Comparison of ENCODE assay signal across 9 cellular contexts in genomic region chr10:96719850-96720421, GRCh38. TPM values are rescaled to one million over a fixed set of nuclear protein-coding genes. Genes with fewer than 3 reads are reported as not detected.
DNase-seq lines count a peak whose midpoint lies in the region; ATAC-seq and TF ChIP-seq lines count a peak whose summit lies in the region.
"Had no signal": no experiment of that assay in that cellular context is flagged by ENCODE, and none has a peak within 500 bp of the region (broad histone marks: within the 10 kb centered on the region; RNA-seq: fewer than 3 reads in every experiment).

No MANE protein-coding gene starts in this region.

- H3K4me1 Mint-ChIP-seq in T-cell: peaks cover 17 to 44% (median 26%) of the 10 kb centered on the region in 3 donors

- H3K27ac Mint-ChIP-seq in T-cell: peak overlapping the region; percentile 40 to 79

- peak overlapping the region; percentile 33 to 44 for H3K4me3 ChIP-seq in body of pancreas

- H3K36me3 Mint-ChIP-seq in T-cell: no peaks in the 10 kb centered on the region

- H3K9me3 ChIP-seq in body of pancreas: no peaks in the 10 kb centered on the region
- H3K9me3 ChIP-seq: uterus had no signal

- H3K4me1 ChIP-seq in body of pancreas: peaks cover 49% of the 10 kb centered on the region

- POLR2A ChIA-PET in T-cell (lab: Charles Lee): no interaction called here

- peak in 1 of 3 donors; percentile 24 for TF ChIP-seq POLR2A in body of pancreas (IDR thresholded peaks at IDR 0.05)

- CTCF ChIA-PET in T-cell (lab: Charles Lee): interaction anchor here in 1 of 2 donors (1.6 kb wide), 1 partner anchor 79 kb away, joined by 5 read pairs; no protein-coding TSS in a partner anchor

- no peaks in the 10 kb centered on the region for H3K27me3 Mint-ChIP-seq in T-cell

- TF ChIP-seq CTCF in body of pancreas (IDR thresholded peaks at IDR 0.05): peak; percentile 59 to 81 (median 67)

- intact Hi-C loops in body of pancreas (cut with DNase I): loop anchor here (5.0 kb wide), 1 partner anchor 78 kb away; no protein-coding TSS in a partner anchor

- no peaks in the 10 kb centered on the region for H3K9me3 Mint-ChIP-seq in T-cell

- H3K27me3 ChIP-seq in body of pancreas (no peaks in the 10 kb centered on the region), layer of hippocampus (ENCODE audit: control insufficient read depth, insufficient read depth, low read length) (peaks cover 3% of the 10 kb centered on the region)
- H3K27me3 ChIP-seq: uterus had no signal

- in situ Hi-C loops in ACHN (cut with HindIII; ENCODE audit: low pct_ligation_motif_present, low pct_unique_long_range_greater_than_20kb, low sequenced_read_pairs): no loop called here

- 1 to 4% methylated on average over 23 to 38 of the region's 38 CpGs for WGBS in body of pancreas, 2 donors

- peak overlapping the region; percentile 25 to 80 (median 77) for H3K27ac ChIP-seq in body of pancreas
- peak overlapping the region; percentile 65 for H3K27ac ChIP-seq in layer of hippocampus (ENCODE audit: low read depth, low read length)
- H3K27ac ChIP-seq: uterus had no signal

- peak overlapping the region; percentile 87 to 99 (median 89) for H3K4me3 Mint-ChIP-seq in T-cell

- H3K36me3 ChIP-seq in body of pancreas (replicated peaks in 1 of 2; ENCODE audit: insufficient read depth in 1 of 2, low read depth in 2 of 2): no peaks in the 10 kb centered on the region
- H3K36me3 ChIP-seq: uterus had no signal

- DNase-seq in ACHN (peak; percentile 81), T-cell (peak in 33 of 34 experiments; percentile 11 to 69 (median 38)), body of pancreas (peak; percentile 78 to 87 (median 84)), GM03348 (ENCODE audit: low spot score) (no peak)
- peak; percentile 59 to 68 for DNase-seq in stimulated activated CD4-positive, alpha-beta T cell treated with anti-CD3 and anti-CD28 coated beads, Interleukin-2, amount 100 ng/mL, for 24 hours

- peak; percentile 62 for ATAC-seq in GM18909 (IDR thresholded peaks at IDR 0.05; ENCODE audit: poor library complexity, unreplicated experiment)
- ATAC-seq in HG03432 (IDR thresholded peaks at IDR 0.05; ENCODE audit: unreplicated experiment): peak; percentile 59
- peak; percentile 41 to 56 (median 48) for ATAC-seq in T-cell (replicated peaks in 1 of 4)
- ATAC-seq in body of pancreas: peak; percentile 76

RNA-seq across cellular contexts. Expression of gene PIK3AP1, which starts 0.4 kb away (rescaled TPM):
- 1 to 10 TPM; 4.9 to 9.5 (median 7.9) TPM for total RNA-seq in T-cell
- total RNA-seq in body of pancreas: 10 to 100 TPM; 28.0 to 37.2 TPM
